ENCODE assay signal across 8 cellular contexts in genomic region chr1:244005455-244005854, GRCh38.
"Had no signal": no experiment of that assay in that cellular context is flagged by ENCODE, and none has a peak within 500 bp of the region (broad histone marks: within the 10 kb centered on the region; RNA-seq: fewer than 3 reads in every experiment).

No MANE protein-coding gene starts in this region.

- ATAC-seq: GM12878 had no signal

- FAIRE-seq: G401.6, GM12878, GM12891, GM12892, GM18507, GM19239 had no signal

- DNase-seq: GDM1, GF-D8 had no signal

- H3K4me3 ChIP-seq: GM12878 had no signal
